Comparison of ENCODE assay signal across 1 cellular context in the genomic region with DNA sequence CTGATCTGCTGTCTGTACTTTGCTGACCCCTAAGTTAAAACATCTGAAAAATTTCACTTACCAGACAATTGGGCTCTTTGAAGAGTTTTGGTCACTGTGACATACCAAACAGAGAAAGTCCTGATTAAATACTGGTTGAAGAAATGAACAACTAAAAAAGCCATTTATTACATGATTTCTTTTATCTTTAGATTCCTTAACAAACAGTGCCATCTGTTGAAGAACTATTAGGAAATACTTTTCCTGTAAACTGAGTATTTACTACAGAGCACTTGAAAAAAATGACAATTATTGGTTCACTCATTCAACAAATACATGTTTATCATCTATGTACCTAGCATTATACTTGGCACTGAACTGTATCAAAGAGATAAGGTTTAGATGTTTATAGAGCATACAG.
TF ChIP-seq lines count a peak whose summit lies in the region.

No MANE protein-coding gene starts in this region.

TF ChIP-seq in HepG2, 621 proteins besides CTCF, POLR2A, EP300 and RAD21:
- TF ChIP-seq STAG1 (CRISPR knock-in tag; IDR thresholded peaks at IDR 0.05) (0 out of 2 replicates have a peak, but pooled peaks have one; percentile 9), CEBPB (IDR thresholded peaks at IDR 0.05; ENCODE audit: borderline replicate concordance, low read depth, low read length) (no peak)
